Comparison of ENCODE assay signal across 1 cellular context in the genomic region with DNA sequence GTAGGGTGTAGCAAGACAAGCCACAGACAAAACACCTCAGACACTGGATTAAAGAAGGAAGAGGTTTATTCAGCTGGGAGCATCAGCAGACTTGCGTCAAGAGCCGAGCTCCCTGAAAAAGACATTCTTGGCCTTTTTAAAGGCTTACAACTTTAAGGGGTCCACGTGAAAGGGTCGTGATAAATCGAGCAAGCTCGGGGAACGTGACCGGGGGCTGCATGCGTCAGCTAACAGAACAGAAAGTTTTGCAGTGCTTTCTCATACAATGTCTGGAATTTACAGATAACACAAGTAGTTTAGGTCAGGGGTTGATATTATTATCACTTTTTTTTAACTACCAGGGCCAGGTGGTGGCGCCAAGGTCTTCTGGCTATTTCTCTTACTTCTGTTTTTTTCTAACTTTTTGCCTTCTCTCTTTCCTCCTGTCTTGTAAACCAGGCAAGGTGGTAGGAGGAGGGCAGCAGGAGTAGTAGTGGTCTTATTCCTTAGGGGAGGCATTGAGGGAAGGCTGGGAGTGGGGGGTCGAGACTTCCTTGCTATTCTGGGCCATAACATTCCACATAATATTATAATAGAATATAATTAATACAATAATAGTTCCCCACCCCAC.
TF ChIP-seq lines count a peak whose summit lies in the region.

No MANE protein-coding gene starts in this region.

TF ChIP-seq in GM12878, 131 proteins besides CTCF, POLR2A, EP300 and RAD21:
- TF ChIP-seq, protein P1, sequence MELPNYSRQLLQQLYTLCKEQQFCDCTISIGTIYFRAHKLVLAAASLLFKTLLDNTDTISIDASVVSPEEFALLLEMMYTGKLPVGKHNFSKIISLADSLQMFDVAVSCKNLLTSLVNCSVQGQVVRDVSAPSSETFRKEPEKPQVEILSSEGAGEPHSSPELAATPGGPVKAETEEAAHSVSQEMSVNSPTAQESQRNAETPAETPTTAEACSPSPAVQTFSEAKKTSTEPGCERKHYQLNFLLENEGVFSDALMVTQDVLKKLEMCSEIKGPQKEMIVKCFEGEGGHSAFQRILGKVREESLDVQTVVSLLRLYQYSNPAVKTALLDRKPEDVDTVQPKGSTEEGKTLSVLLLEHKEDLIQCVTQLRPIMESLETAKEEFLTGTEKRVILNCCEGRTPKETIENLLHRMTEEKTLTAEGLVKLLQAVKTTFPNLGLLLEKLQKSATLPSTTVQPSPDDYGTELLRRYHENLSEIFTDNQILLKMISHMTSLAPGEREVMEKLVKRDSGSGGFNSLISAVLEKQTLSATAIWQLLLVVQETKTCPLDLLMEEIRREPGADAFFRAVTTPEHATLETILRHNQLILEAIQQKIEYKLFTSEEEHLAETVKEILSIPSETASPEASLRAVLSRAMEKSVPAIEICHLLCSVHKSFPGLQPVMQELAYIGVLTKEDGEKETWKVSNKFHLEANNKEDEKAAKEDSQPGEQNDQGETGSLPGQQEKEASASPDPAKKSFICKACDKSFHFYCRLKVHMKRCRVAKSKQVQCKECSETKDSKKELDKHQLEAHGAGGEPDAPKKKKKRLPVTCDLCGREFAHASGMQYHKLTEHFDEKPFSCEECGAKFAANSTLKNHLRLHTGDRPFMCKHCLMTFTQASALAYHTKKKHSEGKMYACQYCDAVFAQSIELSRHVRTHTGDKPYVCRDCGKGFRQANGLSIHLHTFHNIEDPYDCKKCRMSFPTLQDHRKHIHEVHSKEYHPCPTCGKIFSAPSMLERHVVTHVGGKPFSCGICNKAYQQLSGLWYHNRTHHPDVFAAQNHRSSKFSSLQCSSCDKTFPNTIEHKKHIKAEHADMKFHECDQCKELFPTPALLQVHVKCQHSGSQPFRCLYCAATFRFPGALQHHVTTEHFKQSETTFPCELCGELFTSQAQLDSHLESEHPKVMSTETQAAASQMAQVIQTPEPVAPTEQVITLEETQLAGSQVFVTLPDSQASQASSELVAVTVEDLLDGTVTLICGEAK (IDR thresholded peaks at IDR 0.05; ENCODE audit: borderline replicate concordance) = no peak
- TF ChIP-seq SMC3 (IDR thresholded peaks at IDR 0.05; ENCODE audit: borderline replicate concordance, low read length) (peak; percentile 31; the same call in 1 of the 2 replicates), ATF7 (IDR thresholded peaks at IDR 0.05; ENCODE audit: low read depth) (no peak), CREM (IDR thresholded peaks at IDR 0.05; ENCODE audit: low read depth) (no peak), SP1 (IDR thresholded peaks at IDR 0.05; ENCODE audit: low read depth, low read length) (no peak), NRF1 (conservative IDR thresholded peaks at IDR 0.05; ENCODE audit: low read depth, low read length) (no peak), DPF2 (IDR thresholded peaks at IDR 0.05) (no peak), SMAD5 (IDR thresholded peaks at IDR 0.05; ENCODE audit: low read depth) (no peak), RFX5 (IDR thresholded peaks at IDR 0.05; ENCODE audit: low read depth, low read length) (no peak), ZNF384 (IDR thresholded peaks at IDR 0.05; ENCODE audit: borderline replicate concordance, low read depth, low read length) (peak; percentile 86), EGR1 (IDR thresholded peaks at IDR 0.05; ENCODE audit: borderline replicate concordance in 1 of 2, low read depth in 2 of 2, low read length in 2 of 2) (no peak), ZNF217 (IDR thresholded peaks at IDR 0.05) (no peak), E2F4 (IDR thresholded peaks at IDR 0.05; ENCODE audit: low read depth, low read length) (no peak)
- TF ChIP-seq, protein P2, sequence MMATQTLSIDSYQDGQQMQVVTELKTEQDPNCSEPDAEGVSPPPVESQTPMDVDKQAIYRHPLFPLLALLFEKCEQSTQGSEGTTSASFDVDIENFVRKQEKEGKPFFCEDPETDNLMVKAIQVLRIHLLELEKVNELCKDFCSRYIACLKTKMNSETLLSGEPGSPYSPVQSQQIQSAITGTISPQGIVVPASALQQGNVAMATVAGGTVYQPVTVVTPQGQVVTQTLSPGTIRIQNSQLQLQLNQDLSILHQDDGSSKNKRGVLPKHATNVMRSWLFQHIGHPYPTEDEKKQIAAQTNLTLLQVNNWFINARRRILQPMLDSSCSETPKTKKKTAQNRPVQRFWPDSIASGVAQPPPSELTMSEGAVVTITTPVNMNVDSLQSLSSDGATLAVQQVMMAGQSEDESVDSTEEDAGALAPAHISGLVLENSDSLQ (IDR thresholded peaks at IDR 0.05) = no peak
TF ChIP-seq in GM12878: peak in this region for 2.
